In genomic region chr3:95200384-95200783, GRCh38 we compare ENCODE assay signal across 9 cellular contexts.
"Had no signal": no experiment of that assay in that cellular context is flagged by ENCODE, and none has a peak within 500 bp of the region (broad histone marks: within the 10 kb centered on the region; RNA-seq: fewer than 3 reads in every experiment).

No MANE protein-coding gene starts in this region.

- H3K9ac ChIP-seq: KMS-11 had no signal

- H3K4me1 Mint-ChIP-seq: GM23338, H9, IgD-negative memory B cell had no signal

- ATAC-seq: GM23338 had no signal

- FAIRE-seq: H1, H54, HTR-8/SVneo had no signal

- H3K36me3 Mint-ChIP-seq: IgD-negative memory B cell had no signal

- H3K4me2 ChIP-seq: GM23338, KMS-11 had no signal

- H3K4me3 ChIP-seq: GM23338 had no signal

- H3K27ac Mint-ChIP-seq: GM23338, H9, IgD-negative memory B cell had no signal

- H3K27me3 Mint-ChIP-seq: IgD-negative memory B cell had no signal

- H2AFZ ChIP-seq: GM23338 had no signal

- H3K27ac ChIP-seq: KMS-11 had no signal

- DNase-seq: H9, HCEC 1CT, KBM-7 had no signal

- H3K4me3 Mint-ChIP-seq: GM23338, H9, IgD-negative memory B cell had no signal
